ENCODE assay signal across 1 cellular context in genomic region chr11:72080326-72081183, GRCh38.
TF ChIP-seq lines count a peak whose summit lies in the region.

LRRC51 (plus strand) TSS chr11:72080850; CDS start chr11:72089084, 8,234 bp downstream.
A gene with protein sequence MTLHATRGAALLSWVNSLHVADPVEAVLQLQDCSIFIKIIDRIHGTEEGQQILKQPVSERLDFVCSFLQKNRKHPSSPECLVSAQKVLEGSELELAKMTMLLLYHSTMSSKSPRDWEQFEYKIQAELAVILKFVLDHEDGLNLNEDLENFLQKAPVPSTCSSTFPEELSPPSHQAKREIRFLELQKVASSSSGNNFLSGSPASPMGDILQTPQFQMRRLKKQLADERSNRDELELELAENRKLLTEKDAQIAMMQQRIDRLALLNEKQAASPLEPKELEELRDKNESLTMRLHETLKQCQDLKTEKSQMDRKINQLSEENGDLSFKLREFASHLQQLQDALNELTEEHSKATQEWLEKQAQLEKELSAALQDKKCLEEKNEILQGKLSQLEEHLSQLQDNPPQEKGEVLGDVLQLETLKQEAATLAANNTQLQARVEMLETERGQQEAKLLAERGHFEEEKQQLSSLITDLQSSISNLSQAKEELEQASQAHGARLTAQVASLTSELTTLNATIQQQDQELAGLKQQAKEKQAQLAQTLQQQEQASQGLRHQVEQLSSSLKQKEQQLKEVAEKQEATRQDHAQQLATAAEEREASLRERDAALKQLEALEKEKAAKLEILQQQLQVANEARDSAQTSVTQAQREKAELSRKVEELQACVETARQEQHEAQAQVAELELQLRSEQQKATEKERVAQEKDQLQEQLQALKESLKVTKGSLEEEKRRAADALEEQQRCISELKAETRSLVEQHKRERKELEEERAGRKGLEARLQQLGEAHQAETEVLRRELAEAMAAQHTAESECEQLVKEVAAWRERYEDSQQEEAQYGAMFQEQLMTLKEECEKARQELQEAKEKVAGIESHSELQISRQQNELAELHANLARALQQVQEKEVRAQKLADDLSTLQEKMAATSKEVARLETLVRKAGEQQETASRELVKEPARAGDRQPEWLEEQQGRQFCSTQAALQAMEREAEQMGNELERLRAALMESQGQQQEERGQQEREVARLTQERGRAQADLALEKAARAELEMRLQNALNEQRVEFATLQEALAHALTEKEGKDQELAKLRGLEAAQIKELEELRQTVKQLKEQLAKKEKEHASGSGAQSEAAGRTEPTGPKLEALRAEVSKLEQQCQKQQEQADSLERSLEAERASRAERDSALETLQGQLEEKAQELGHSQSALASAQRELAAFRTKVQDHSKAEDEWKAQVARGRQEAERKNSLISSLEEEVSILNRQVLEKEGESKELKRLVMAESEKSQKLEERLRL (N-terminal part only) (minus strand): TSS chr11:72080542. CDS start chr11:72035943, 44,599 bp downstream.

TF ChIP-seq in A549, 52 proteins besides CTCF, POLR2A, EP300 and RAD21 (continued from another document):
- TF ChIP-seq, protein P1, sequence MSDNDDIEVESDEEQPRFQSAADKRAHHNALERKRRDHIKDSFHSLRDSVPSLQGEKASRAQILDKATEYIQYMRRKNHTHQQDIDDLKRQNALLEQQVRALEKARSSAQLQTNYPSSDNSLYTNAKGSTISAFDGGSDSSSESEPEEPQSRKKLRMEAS (IDR thresholded peaks at IDR 0.05): peak; percentile 29; the same call in 1 of the 2 replicates
- TF ChIP-seq MYC (IDR thresholded peaks at IDR 0.05; ENCODE audit: borderline replicate concordance, low read length) (0 out of 2 replicates have a peak, but pooled peaks have one; percentile 20), FOSB (CRISPR knock-in tag; IDR thresholded peaks at IDR 0.05) (no peak), CEBPB (IDR thresholded peaks at IDR 0.05) (0 out of 4 replicates have a peak, but pooled peaks of 1 of the 2 experiments have one; percentile 19), FOXS1 (CRISPR knock-in tag; IDR thresholded peaks at IDR 0.05) (no peak), CHD4 (IDR thresholded peaks at IDR 0.05; ENCODE audit: borderline replicate concordance) (peak; percentile 55; the same call in 1 of the 2 replicates), HOXB5 (CRISPR knock-in tag; IDR thresholded peaks at IDR 0.05) (peak; percentile 35; the same call in 1 of the 2 replicates), ZC3H11A (IDR thresholded peaks at IDR 0.05) (no peak), RCOR1 (IDR thresholded peaks at IDR 0.05; ENCODE audit: low read depth, low read length) (no peak), NFE2L2 (conservative IDR thresholded peaks at IDR 0.05; ENCODE audit: low read length) (no peak), JUN (IDR thresholded peaks at IDR 0.05) (peak; percentile 23 to 62; a peak in 2 of 5 replicates), PHF8 (IDR thresholded peaks at IDR 0.05; ENCODE audit: borderline replicate concordance, low read depth) (peak; percentile 69), RFX5 (IDR thresholded peaks at IDR 0.05) (peak; percentile 98)
- TF ChIP-seq, protein P2, sequence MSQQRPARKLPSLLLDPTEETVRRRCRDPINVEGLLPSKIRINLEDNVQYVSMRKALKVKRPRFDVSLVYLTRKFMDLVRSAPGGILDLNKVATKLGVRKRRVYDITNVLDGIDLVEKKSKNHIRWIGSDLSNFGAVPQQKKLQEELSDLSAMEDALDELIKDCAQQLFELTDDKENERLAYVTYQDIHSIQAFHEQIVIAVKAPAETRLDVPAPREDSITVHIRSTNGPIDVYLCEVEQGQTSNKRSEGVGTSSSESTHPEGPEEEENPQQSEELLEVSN (IDR thresholded peaks at IDR 0.05; ENCODE audit: borderline replicate concordance, low read depth): peak; percentile 73
